In genomic region chr3:100316656-100317069, GRCh38 we compare ENCODE assay signal across 8 cellular contexts. TPM values are rescaled to one million over a fixed set of nuclear protein-coding genes. Genes with fewer than 3 reads are reported as not detected.
DNase-seq lines count a peak whose midpoint lies in the region; ATAC-seq and TF ChIP-seq lines count a peak whose summit lies in the region.

No MANE protein-coding gene starts in this region.

- peak; percentile 63 for TF ChIP-seq CTCF in OCI-LY3 (IDR thresholded peaks at IDR 0.05; ENCODE audit: low read depth, low read length)

- no peak overlapping the region for H3K4me3 ChIP-seq in OCI-LY3 (ENCODE audit: low read length)

- H3K4me2 ChIP-seq in OCI-LY3 (ENCODE audit: low read length): peak overlapping the region; percentile 42

- no peak overlapping the region for H3K27ac ChIP-seq in OCI-LY3 (ENCODE audit: low read length)

- DNase-seq in Caki2 (ENCODE audit: low read depth) (peak; percentile 40), astrocyte of the hippocampus (ENCODE audit: low read depth, low spot score) (peak; percentile 69), iPS-NIHi11 (ENCODE audit: low spot score) (peak; percentile 10), NCI-H128 (lab: John Stamatoyannopoulos, UW; ENCODE audit: unreplicated experiment) (no peak)
- peak; percentile 30 for DNase-seq in stimulated activated CD4-positive, alpha-beta T cell treated with anti-CD3 and anti-CD28 coated beads, Interleukin-15, amount 100 ng/mL, for 24 hours

- no peaks in the 10 kb centered on the region for H3K4me1 ChIP-seq in OCI-LY3 (ENCODE audit: low read length)

- no peaks in the 10 kb centered on the region for H3K79me2 ChIP-seq in OCI-LY3 (ENCODE audit: low read length)

- no peak overlapping the region for H3K9ac ChIP-seq in OCI-LY3 (ENCODE audit: low read length)

- H3K36me3 ChIP-seq in OCI-LY3 (replicated peaks; ENCODE audit: low read depth, low read length): no peaks in the 10 kb centered on the region

- no peaks in the 10 kb centered on the region for H3K9me3 ChIP-seq in OCI-LY3 (ENCODE audit: insufficient read depth, low read length)

- no peaks in the 10 kb centered on the region for H4K20me1 ChIP-seq in OCI-LY3 (ENCODE audit: insufficient read depth, low read length)

- ATAC-seq in GM19328 (IDR thresholded peaks at IDR 0.05; ENCODE audit: unreplicated experiment) (peak; percentile 77), HG03442 (IDR thresholded peaks at IDR 0.05; ENCODE audit: unreplicated experiment) (peak; percentile 70)

- no peaks in the 10 kb centered on the region for H3K27me3 ChIP-seq in OCI-LY3 (ENCODE audit: low read depth, low read length)

- no peak overlapping the region for H2AFZ ChIP-seq in OCI-LY3 (ENCODE audit: low read depth, low read length)

- in situ Hi-C loops in Caki2 (cut with HindIII; ENCODE audit: low pct_unique_long_range_greater_than_20kb, low sequenced_read_pairs): no loop called here

RNA-seq across cellular contexts. Expression of gene NIT2, which starts 17.9 kb away (rescaled TPM):
- total RNA-seq in Caki2 (2014; rRNA removed; shearing (Covaris generic); ENCODE audit: low replicate concordance): 108 and 109 TPM in 2 replicates

RNA-seq across cellular contexts. Expression of gene TBC1D23, which starts 55.9 kb away (rescaled TPM):
- total RNA-seq in Caki2 (2014; rRNA removed; shearing (Covaris generic); ENCODE audit: low replicate concordance): 7.0 and 8.9 TPM in 2 replicates
